Comparison of ENCODE assay signal across 10 cellular contexts in genomic region chr14:60204843-60205774, GRCh38. TPM values are rescaled to one million over a fixed set of nuclear protein-coding genes. Genes with fewer than 3 reads are reported as not detected.
DNase-seq lines count a peak whose midpoint lies in the region; ATAC-seq and TF ChIP-seq lines count a peak whose summit lies in the region.
"Had no signal": no experiment of that assay in that cellular context is flagged by ENCODE, and none has a peak within 500 bp of the region (broad histone marks: within the 10 kb centered on the region; RNA-seq: fewer than 3 reads in every experiment).

No MANE protein-coding gene starts in this region.

- H3K27ac ChIP-seq in Peyer's patch = no peak overlapping the region
- H3K27ac ChIP-seq in effector memory CD4-positive, alpha-beta T cell (ENCODE audit: insufficient read depth, low read length, poor library complexity, severe bottlenecking) = no peak overlapping the region
- H3K27ac ChIP-seq: sigmoid colon had no signal

- ATAC-seq in GM18867 (IDR thresholded peaks at IDR 0.05; ENCODE audit: unreplicated experiment) = peak; percentile 55
- peak; percentile 57 for ATAC-seq in GM21367 (IDR thresholded peaks at IDR 0.05; ENCODE audit: unreplicated experiment)
- ATAC-seq in HG03097 (IDR thresholded peaks at IDR 0.05; ENCODE audit: low FRiP score, unreplicated experiment) = peak; percentile 41

- TF ChIP-seq POLR2A in Peyer's patch (IDR thresholded peaks at IDR 0.05) = no peak

- H3K9me3 ChIP-seq in Peyer's patch = peaks cover 0 to 2% (median 0%) of the 10 kb centered on the region in 4 donors
- no peaks in the 10 kb centered on the region for H3K9me3 ChIP-seq in effector memory CD4-positive, alpha-beta T cell (ENCODE audit: control insufficient read depth, low read length)

- no peak overlapping the region for H3K4me3 ChIP-seq in Peyer's patch
- no peak overlapping the region for H3K4me3 ChIP-seq in effector memory CD4-positive, alpha-beta T cell (ENCODE audit: insufficient read depth, low read depth, low read length, poor library complexity, severe bottlenecking)
- H3K4me3 ChIP-seq: sigmoid colon had no signal

- H3K36me3 ChIP-seq in Peyer's patch = no peaks in the 10 kb centered on the region
- H3K36me3 ChIP-seq in effector memory CD4-positive, alpha-beta T cell (ENCODE audit: control insufficient read depth, insufficient read depth, low read length) = no peaks in the 10 kb centered on the region
- H3K36me3 ChIP-seq: sigmoid colon had no signal

- DNase-seq in germinal center (ENCODE audit: low spot score) = peak; percentile 47
- no peak for DNase-seq in Peyer's patch
- no peak for DNase-seq in GOT3 (lab: John Stamatoyannopoulos, UW)
- DNase-seq in effector memory CD4-positive, alpha-beta T cell = no peak
- DNase-seq in UCSD-AML1 (lab: John Stamatoyannopoulos, UW; ENCODE audit: unreplicated experiment) = no peak
- DNase-seq: IMR-90, sigmoid colon had no signal

- H3K4me1 ChIP-seq in Peyer's patch = peaks cover 0 to 5% (median 0%) of the 10 kb centered on the region in 4 donors
- H3K4me1 ChIP-seq in effector memory CD4-positive, alpha-beta T cell (ENCODE audit: control insufficient read depth, insufficient read depth, low read length, poor library complexity, severe bottlenecking) = no peaks in the 10 kb centered on the region
- H3K4me1 ChIP-seq: sigmoid colon had no signal

- TF ChIP-seq CTCF in Peyer's patch (IDR thresholded peaks at IDR 0.05) = no peak

- no peaks in the 10 kb centered on the region for H3K27me3 ChIP-seq in Peyer's patch
- no peaks in the 10 kb centered on the region for H3K27me3 ChIP-seq in effector memory CD4-positive, alpha-beta T cell (replicated peaks; ENCODE audit: control insufficient read depth, insufficient read depth, low read length, poor library complexity, severe bottlenecking)
- H3K27me3 ChIP-seq: sigmoid colon had no signal

RNA-seq across cellular contexts. Expression of gene DHRS7, which starts 39.9 kb away (rescaled TPM):
- 1,000 to 10,000 TPM in 1 of 4 donors, 100 to 1,000 TPM in 2, 10 to 100 TPM in 1; 18.2 to 1,170 (median 337) TPM for total RNA-seq in Peyer's patch

RNA-seq across cellular contexts. Expression of gene PPM1A, which starts 43.9 kb away (rescaled TPM):
- 100 to 1,000 TPM in 2 of 4 donors, 10 to 100 TPM in 2; 55.3 to 134 (median 84.4) TPM for total RNA-seq in Peyer's patch
